8 cellular contexts compared by ENCODE assay signal in genomic region chr7:100049441-100050291, GRCh38. TPM values are rescaled to one million over a fixed set of nuclear protein-coding genes. Genes with fewer than 3 reads are reported as not detected.
A peak's percentile ranks its signal among the peaks of the same experiment; 100 is the strongest.
DNase-seq lines count a peak whose midpoint lies in the region; FAIRE-seq and TF ChIP-seq lines count a peak whose summit lies in the region.

ZSCAN21 (plus strand) TSS chr7:100049774; CDS start chr7:100057007, 7,233 bp downstream.

- TF ChIP-seq CTCF in suprapubic skin (IDR thresholded peaks at IDR 0.05): no peak

- H3K27me3 ChIP-seq in suprapubic skin: no peaks in the 10 kb centered on the region

- peak within 1 kb of the TSS; percentile 97 for H3K27ac ChIP-seq in suprapubic skin

- H3K27ac Mint-ChIP-seq in activated naive CD4-positive, alpha-beta T cell treated with anti-CD3 and anti-CD28 coated beads, Interleukin-2, amount 50 U/mL, for 24 hours: peak within 1 kb of the TSS; percentile 92

- no peaks in the 10 kb centered on the region for H3K9me3 ChIP-seq in suprapubic skin

- peaks cover 15% of the 10 kb centered on the region for H3K4me1 Mint-ChIP-seq in activated naive CD4-positive, alpha-beta T cell treated with anti-CD3 and anti-CD28 coated beads, Interleukin-2, amount 50 U/mL, for 24 hours

- DNase-seq in G401 (ENCODE audit: low spot score): peak; percentile 90
- peak; percentile 81 for DNase-seq in H54 (ENCODE audit: insufficient read length, low spot score)
- DNase-seq in M059J (ENCODE audit: low read depth): peak; percentile 80
- peak; percentile 84 for DNase-seq in SK-N-DZ (ENCODE audit: low spot score)
- DNase-seq in glomerular endothelial cell (ENCODE audit: extremely low read depth, low read depth, low spot score): peak; percentile 20
- DNase-seq in occipital lobe (lab: John Stamatoyannopoulos, UW): peak; percentile 85
- DNase-seq in suprapubic skin (ENCODE audit: low spot score in 2 of 2): peak; percentile 89 to 90

- in situ Hi-C loops in G401 (cut with HindIII; ENCODE audit: low sequenced_read_pairs): no loop called here

- no peaks in the 10 kb centered on the region for H3K36me3 ChIP-seq in suprapubic skin

- H3K9me3 Mint-ChIP-seq in activated naive CD4-positive, alpha-beta T cell treated with anti-CD3 and anti-CD28 coated beads, Interleukin-2, amount 50 U/mL, for 24 hours: no peaks in the 10 kb centered on the region

- WGBS in suprapubic skin: 0% methylated on average over 24 of the region's 47 CpGs

- TF ChIP-seq POLR2A in H54 (IDR thresholded peaks at IDR 0.05; ENCODE audit: low read depth, low read length): peak; percentile 85
- TF ChIP-seq POLR2A in suprapubic skin (IDR thresholded peaks at IDR 0.05): peak in 1 of 2 donors; percentile 52

- no peaks in the 10 kb centered on the region for H3K27me3 Mint-ChIP-seq in activated naive CD4-positive, alpha-beta T cell treated with anti-CD3 and anti-CD28 coated beads, Interleukin-2, amount 50 U/mL, for 24 hours

- TF ChIP-seq EP300 in suprapubic skin (IDR thresholded peaks at IDR 0.05): no peak

- peak within 1 kb of the TSS; percentile 93 for H3K4me3 Mint-ChIP-seq in activated naive CD4-positive, alpha-beta T cell treated with anti-CD3 and anti-CD28 coated beads, Interleukin-2, amount 50 U/mL, for 24 hours

- peak within 1 kb of the TSS; percentile 86 for H3K4me3 ChIP-seq in suprapubic skin

- H3K4me1 ChIP-seq in suprapubic skin: peaks cover 23% of the 10 kb centered on the region

- no peak for FAIRE-seq in H54 (lab: Jason Lieb, UNC)

- no peaks in the 10 kb centered on the region for H3K36me3 Mint-ChIP-seq in activated naive CD4-positive, alpha-beta T cell treated with anti-CD3 and anti-CD28 coated beads, Interleukin-2, amount 50 U/mL, for 24 hours

RNA-seq across cellular contexts. Expression of gene ZSCAN21, which starts in this region (rescaled TPM):
- 12.2 and 23.1 TPM in 2 replicates for total RNA-seq in G401 (2014; rRNA removed; shearing (Covaris generic))
- 7.4 TPM in 2 replicates for total RNA-seq in M059J (2014; rRNA removed; shearing (Covaris generic))
- polyA plus RNA-seq in SK-N-DZ (2014; cell fraction: cytosol; rRNA removed): 15.8 and 20.9 TPM in 2 replicates
- polyA plus RNA-seq in SK-N-DZ (2014; cell fraction: nucleus; rRNA removed): 14.8 and 15.4 TPM in 2 replicates
- total RNA-seq in glomerular endothelial cell (7.8 and 8.8 TPM in 2 replicates), occipital lobe (14.7 TPM), suprapubic skin (10 to 100 TPM in 3 of 4 donors, 1 to 10 TPM in 1; 8.9 to 18.5 (median 10.2) TPM)

Comparison
In these comparisons a context has a peak if more than half of its experiments do, and no peak if none do; other contexts are left out.
1. Peak in every context shown above with its lines: DNase-seq, H3K4me3 ChIP-seq and H3K27ac ChIP-seq.
2. DNase-seq: peak in every context shown above with its lines; median percentile 90 in G401; 90 in suprapubic skin; 85 in occipital lobe; 84 in SK-N-DZ; 81 in H54; 80 in M059J; 20 in glomerular endothelial cell.